In genomic region chr2:42170619-42171395, GRCh38 we compare ENCODE assay signal across 9 cellular contexts. TPM values are rescaled to one million over a fixed set of nuclear protein-coding genes. Genes with fewer than 3 reads are reported as not detected.
DNase-seq lines count a peak whose midpoint lies in the region; ATAC-seq and TF ChIP-seq lines count a peak whose summit lies in the region.
"Had no signal": no experiment of that assay in that cellular context is flagged by ENCODE, and none has a peak within 500 bp of the region (broad histone marks: within the 10 kb centered on the region; RNA-seq: fewer than 3 reads in every experiment).

No MANE protein-coding gene starts in this region.

- CTCF ChIA-PET in AG04449 (lab: Yijun Ruan, JAX), result interaction anchor here (1.2 to 2.2 kb wide), 8 partner anchors 9 to 158 kb away, joined by 3 to 8 read pairs (median 6); no protein-coding TSS in a partner anchor
- CTCF ChIA-PET in naive thymus-derived CD4-positive, alpha-beta T cell (lab: Charles Lee), result interaction anchor here (0.7 to 3.6 kb wide), 10 partner anchors 20 to 74 kb away, joined by 3 to 24 read pairs (median 4); no protein-coding TSS in a partner anchor
- CTCF ChIA-PET in activated naive CD4-positive, alpha-beta T cell treated with anti-CD3 and anti-CD28 coated beads for 36 hours (lab: Charles Lee), result interaction anchor here (0.6 to 4.9 kb wide), 15 partner anchors 11 to 157 kb away, joined by 3 to 30 read pairs (median 4); no protein-coding TSS in a partner anchor

- no peaks in the 10 kb centered on the region for H3K27me3 Mint-ChIP-seq in naive thymus-derived CD4-positive, alpha-beta T cell
- H3K27me3 Mint-ChIP-seq in activated naive CD4-positive, alpha-beta T cell treated with anti-CD3 and anti-CD28 coated beads for 36 hours (ENCODE audit: low read depth), result no peaks in the 10 kb centered on the region

- no peaks in the 10 kb centered on the region for H3K36me3 ChIP-seq in duodenal mucosa (ENCODE audit: control insufficient read depth in 1 of 2, insufficient read depth in 2 of 2, low read length in 2 of 2)
- H3K36me3 ChIP-seq in naive thymus-derived CD4-positive, alpha-beta T cell (ENCODE audit: control insufficient read depth in 2 of 3, insufficient read depth in 3 of 3, low read length in 3 of 3), result peaks cover 0 to 7% (median 0%) of the 10 kb centered on the region in 3 experiments

- no peak for TF ChIP-seq CTCF in AG04449 (IDR thresholded peaks at IDR 0.05; ENCODE audit: insufficient read depth, low read length, missing control alignments)

- ATAC-seq in naive thymus-derived CD4-positive, alpha-beta T cell, result no peak

- peaks cover 9 to 28% (median 24%) of the 10 kb centered on the region in 7 donors for H3K4me1 Mint-ChIP-seq in naive thymus-derived CD4-positive, alpha-beta T cell
- peaks cover 26% of the 10 kb centered on the region for H3K4me1 Mint-ChIP-seq in activated naive CD4-positive, alpha-beta T cell treated with anti-CD3 and anti-CD28 coated beads for 36 hours (ENCODE audit: low read depth)

- POLR2A ChIA-PET in AG04449 (lab: Yijun Ruan, JAX), result interaction anchor here (0.9 to 1.4 kb wide), 2 partner anchors 29 to 38 kb away, joined by 4 to 5 read pairs; no protein-coding TSS in a partner anchor
- POLR2A ChIA-PET in naive thymus-derived CD4-positive, alpha-beta T cell (lab: Charles Lee), result interaction anchor here (0.6 to 12.6 kb wide), 18 partner anchors 10 to 70 kb away, joined by 3 to 187 read pairs (median 6); no protein-coding TSS in a partner anchor

- intact Hi-C loops in naive thymus-derived CD4-positive, alpha-beta T cell (cut with micrococcal nuclease), result loop anchor here in 1 of 2 donors (1.0 to 5.0 kb wide), 3 partner anchors 47 to 481 kb away; no protein-coding TSS in a partner anchor
- intact Hi-C loops in activated naive CD4-positive, alpha-beta T cell treated with anti-CD3 and anti-CD28 coated beads for 36 hours (cut with micrococcal nuclease), result loop anchor here (1.0 to 2.0 kb wide), 4 partner anchors 14 to 639 kb away; no protein-coding TSS in a partner anchor

- no peak for DNase-seq in AG04449 (ENCODE audit: low read depth, low spot score)
- DNase-seq in Jurkat, Clone E6-1 (ENCODE audit: low read depth, low spot score), result no peak
- no peak for DNase-seq in naive thymus-derived CD4-positive, alpha-beta T cell
- no peak for DNase-seq in activated naive CD4-positive, alpha-beta T cell treated with anti-CD3 and anti-CD28 coated beads, Interleukin-2, amount 50 U/mL, for 16 hours
- no peak for DNase-seq in NCI-H2196 treated with DMSO at 0.1 percent for 48 hours (lab: John Stamatoyannopoulos, UW; ENCODE audit: unreplicated experiment)
- no peak for DNase-seq in NCI-H2081 treated with DMSO at 0.1 percent for 48 hours (lab: John Stamatoyannopoulos, UW)
- no peak for DNase-seq in activated naive CD4-positive, alpha-beta T cell treated with anti-CD3 and anti-CD28 coated beads for 36 hours
- DNase-seq: DMS 273 treated with DMSO at 0.1 percent for 48 hours had no signal

- H3K27ac Mint-ChIP-seq in naive thymus-derived CD4-positive, alpha-beta T cell, result no peak overlapping the region
- no peak overlapping the region for H3K27ac Mint-ChIP-seq in activated naive CD4-positive, alpha-beta T cell treated with anti-CD3 and anti-CD28 coated beads for 36 hours

- no peaks in the 10 kb centered on the region for H3K9me3 ChIP-seq in duodenal mucosa (ENCODE audit: control insufficient read depth in 1 of 2, low read length in 2 of 2)
- H3K9me3 ChIP-seq in naive thymus-derived CD4-positive, alpha-beta T cell (ENCODE audit: control insufficient read depth in 2 of 3, low read length in 3 of 3), result no peaks in the 10 kb centered on the region

- no peak overlapping the region for H3K4me3 Mint-ChIP-seq in naive thymus-derived CD4-positive, alpha-beta T cell
- no peak overlapping the region for H3K4me3 Mint-ChIP-seq in activated naive CD4-positive, alpha-beta T cell treated with anti-CD3 and anti-CD28 coated beads for 36 hours

- H3K4me3 ChIP-seq in AG04449 (ENCODE audit: low read depth, low read length), result peak overlapping the region; percentile 94
- H3K4me3 ChIP-seq in Jurkat, Clone E6-1 (ENCODE audit: low read length), result peak overlapping the region; percentile 68
- H3K4me3 ChIP-seq in duodenal mucosa (ENCODE audit: low read depth in 1 of 2, low read length in 2 of 2), result peak overlapping the region; percentile 81 to 97
- H3K4me3 ChIP-seq in naive thymus-derived CD4-positive, alpha-beta T cell (ENCODE audit: low read length), result peak overlapping the region; percentile 88

- H3K4me1 ChIP-seq in duodenal mucosa (ENCODE audit: control insufficient read depth in 1 of 2, insufficient read depth in 2 of 2, low read length in 2 of 2), result peaks cover 11 to 28% of the 10 kb centered on the region in 2 donors
- peaks cover 15 to 24% of the 10 kb centered on the region in 2 donors for H3K4me1 ChIP-seq in naive thymus-derived CD4-positive, alpha-beta T cell (ENCODE audit: control insufficient read depth in 2 of 2, insufficient read depth in 2 of 2, low read length in 2 of 2)

- peak overlapping the region; percentile 89 to 91 for H3K9ac ChIP-seq in duodenal mucosa (ENCODE audit: low read depth in 1 of 2, low read length in 2 of 2)

- peaks cover 0 to under 1% (median 0%) of the 10 kb centered on the region in 5 donors for H3K36me3 Mint-ChIP-seq in naive thymus-derived CD4-positive, alpha-beta T cell
- H3K36me3 Mint-ChIP-seq in activated naive CD4-positive, alpha-beta T cell treated with anti-CD3 and anti-CD28 coated beads for 36 hours (ENCODE audit: low read depth), result peaks cover under 1% of the 10 kb centered on the region

- no peaks in the 10 kb centered on the region for H3K9me3 Mint-ChIP-seq in naive thymus-derived CD4-positive, alpha-beta T cell
- H3K9me3 Mint-ChIP-seq in activated naive CD4-positive, alpha-beta T cell treated with anti-CD3 and anti-CD28 coated beads for 36 hours, result no peaks in the 10 kb centered on the region

- H3K27ac ChIP-seq in duodenal mucosa (ENCODE audit: low read depth, low read length), result peak overlapping the region; percentile 78
- peak overlapping the region; percentile 96 for H3K27ac ChIP-seq in naive thymus-derived CD4-positive, alpha-beta T cell (ENCODE audit: low read depth, low read length)

- no peaks in the 10 kb centered on the region for H3K27me3 ChIP-seq in duodenal mucosa (ENCODE audit: control insufficient read depth in 1 of 2, insufficient read depth in 2 of 2, low read length in 2 of 2)
- H3K27me3 ChIP-seq in naive thymus-derived CD4-positive, alpha-beta T cell (ENCODE audit: control insufficient read depth in 2 of 2, insufficient read depth in 2 of 2, low read length in 2 of 2), result no peaks in the 10 kb centered on the region

RNA-seq across cellular contexts. Expression of gene EML4, which starts 1.7 kb away (rescaled TPM):
- polyA plus RNA-seq in Jurkat, Clone E6-1 (2012; ENCODE audit: insufficient read depth, insufficient read length), result 11.7 TPM
- 100 to 1,000 TPM in 4 of 5 experiments, 10 to 100 TPM in 1; 91.1 to 167 (median 143) TPM for total RNA-seq in naive thymus-derived CD4-positive, alpha-beta T cell
- 10 to 100 TPM; 64.9 to 69.3 TPM for polyA plus RNA-seq in naive thymus-derived CD4-positive, alpha-beta T cell
- 10 to 100 TPM; 65.8 to 65.9 TPM for total RNA-seq in activated naive CD4-positive, alpha-beta T cell treated with anti-CD3 and anti-CD28 coated beads for 36 hours
